In genomic region chr2:230885467-230886130, GRCh38 we compare ENCODE assay signal across 8 cellular contexts. TPM values are rescaled to one million over a fixed set of nuclear protein-coding genes. Genes with fewer than 3 reads are reported as not detected.
DNase-seq lines count a peak whose midpoint lies in the region; ATAC-seq and TF ChIP-seq lines count a peak whose summit lies in the region.

No MANE protein-coding gene starts in this region.

- peaks cover 1 to 8% (median 5%) of the 10 kb centered on the region in 7 donors for H3K9me3 Mint-ChIP-seq in CD14-positive monocyte
- no peaks in the 10 kb centered on the region for H3K9me3 Mint-ChIP-seq in activated naive CD8-positive, alpha-beta T cell treated with anti-CD3 and anti-CD28 coated beads, Interleukin-2, amount 10 ng/mL, durations not matched to agents 7 days and 5 days
- H3K9me3 Mint-ChIP-seq in Caco-2 (ENCODE audit: unreplicated experiment) = no peaks in the 10 kb centered on the region

- DNase-seq in CD14-positive monocyte (ENCODE audit: low spot score) (peak; percentile 39), iris pigment epithelial cell (ENCODE audit: low read depth) (peak; percentile 77), Caco-2 (no peak), PC-9 (no peak)
- no peak for DNase-seq in activated naive CD8-positive, alpha-beta T cell treated with anti-CD3 and anti-CD28 coated beads, Interleukin-2, amount 10 ng/mL, durations not matched to agents 7 days and 5 days

- H3K4me1 Mint-ChIP-seq in CD14-positive monocyte = peaks cover 5% of the 10 kb centered on the region
- H3K4me1 Mint-ChIP-seq in activated naive CD8-positive, alpha-beta T cell treated with anti-CD3 and anti-CD28 coated beads, Interleukin-2, amount 10 ng/mL, durations not matched to agents 7 days and 5 days = peaks cover 13% of the 10 kb centered on the region
- no peaks in the 10 kb centered on the region for H3K4me1 Mint-ChIP-seq in Caco-2 (ENCODE audit: low read depth, unreplicated experiment)

- no peak overlapping the region for H3K27ac ChIP-seq in PC-9

- H3K79me2 ChIP-seq in PC-9 (ENCODE audit: low read depth) = no peaks in the 10 kb centered on the region

- H3K9me2 ChIP-seq in PC-9 (ENCODE audit: insufficient read depth) = no peaks in the 10 kb centered on the region

- H3K4me3 ChIP-seq in Caco-2 (ENCODE audit: low read depth, low read length) = no peak overlapping the region
- no peak overlapping the region for H3K4me3 ChIP-seq in PC-9

- H3F3A ChIP-seq in PC-9 (ENCODE audit: insufficient read depth, low read depth) = no peaks in the 10 kb centered on the region

- no peaks in the 10 kb centered on the region for H3K9me3 ChIP-seq in Caco-2
- no peaks in the 10 kb centered on the region for H3K9me3 ChIP-seq in PC-9 (ENCODE audit: insufficient read depth, low read depth)

- intact Hi-C loops in CD14-positive monocyte (cut with micrococcal nuclease) = no loop called here
- intact Hi-C loops in Caco-2 (cut with micrococcal nuclease; ENCODE audit: unreplicated experiment) = no loop called here
- intact Hi-C loops in PC-9 (cut with micrococcal nuclease; ENCODE audit: unreplicated experiment) = no loop called here

- H4K20me1 ChIP-seq in PC-9 (ENCODE audit: insufficient read depth) = no peaks in the 10 kb centered on the region

- POLR2A ChIA-PET in activated naive CD8-positive, alpha-beta T cell treated with anti-CD3 and anti-CD28 coated beads, Interleukin-2, amount 10 ng/mL, durations not matched to agents 7 days and 5 days (lab: Charles Lee) = interaction anchor here (1.5 kb wide), 1 partner anchor 20 kb away, joined by 4 read pairs; no protein-coding TSS in a partner anchor
- POLR2A ChIA-PET in Caco-2 (lab: Charles Lee) = no interaction called here
- POLR2A ChIA-PET in PC-9 (lab: Charles Lee; ENCODE audit: unreplicated experiment) = interaction anchor here (0.6 kb wide), 1 partner anchor 15 kb away, joined by 4 read pairs; no protein-coding TSS in a partner anchor

- peaks cover 1 to 6% (median 2%) of the 10 kb centered on the region in 3 donors for H3K27me3 Mint-ChIP-seq in CD14-positive monocyte (ENCODE audit: low read depth in 3 of 3)
- peaks cover 4% of the 10 kb centered on the region for H3K27me3 Mint-ChIP-seq in activated naive CD8-positive, alpha-beta T cell treated with anti-CD3 and anti-CD28 coated beads, Interleukin-2, amount 10 ng/mL, durations not matched to agents 7 days and 5 days
- no peaks in the 10 kb centered on the region for H3K27me3 Mint-ChIP-seq in Caco-2 (ENCODE audit: insufficient read depth, unreplicated experiment)

- no peak overlapping the region for H2AFZ ChIP-seq in PC-9

- H3K4me1 ChIP-seq in Caco-2 (no peaks in the 10 kb centered on the region), PC-9 (replicated peaks; ENCODE audit: insufficient read depth) (no peaks in the 10 kb centered on the region)

- no peak for TF ChIP-seq CTCF in CD14-positive monocyte (IDR thresholded peaks at IDR 0.05)
- no peak for TF ChIP-seq CTCF in Caco-2 (IDR thresholded peaks at IDR 0.05; ENCODE audit: insufficient read depth in 1 of 2, low read depth in 1 of 2, low read length in 1 of 2, severe bottlenecking in 1 of 2, unreplicated experiment in 1 of 2)
- TF ChIP-seq CTCF in PC-9 (conservative IDR thresholded peaks at IDR 0.05) = no peak

- H3K27ac Mint-ChIP-seq in CD14-positive monocyte = no peak overlapping the region
- no peak overlapping the region for H3K27ac Mint-ChIP-seq in activated naive CD8-positive, alpha-beta T cell treated with anti-CD3 and anti-CD28 coated beads, Interleukin-2, amount 10 ng/mL, durations not matched to agents 7 days and 5 days
- no peak overlapping the region for H3K27ac Mint-ChIP-seq in Caco-2 (ENCODE audit: unreplicated experiment)

- H3K36me3 Mint-ChIP-seq in CD14-positive monocyte = no peaks in the 10 kb centered on the region
- peaks cover 6% of the 10 kb centered on the region for H3K36me3 Mint-ChIP-seq in activated naive CD8-positive, alpha-beta T cell treated with anti-CD3 and anti-CD28 coated beads, Interleukin-2, amount 10 ng/mL, durations not matched to agents 7 days and 5 days
- no peaks in the 10 kb centered on the region for H3K36me3 Mint-ChIP-seq in Caco-2 (ENCODE audit: insufficient read depth, unreplicated experiment)

- H3K27me3 ChIP-seq in Caco-2 (replicated peaks; ENCODE audit: control insufficient read depth, insufficient read depth, low read length) = no peaks in the 10 kb centered on the region
- no peaks in the 10 kb centered on the region for H3K27me3 ChIP-seq in PC-9 (ENCODE audit: insufficient read depth, low read depth)

- no peak overlapping the region for H3K4me2 ChIP-seq in PC-9

- no TSS peak for BruUV-seq in Caco-2 (replicated peaks; lab: Mats Ljungman, UMichigan)
- no TSS peak for BruUV-seq in PC-9 (replicated peaks; lab: Mats Ljungman, UMichigan)

- no peak overlapping the region for H3K4me3 Mint-ChIP-seq in CD14-positive monocyte
- no peak overlapping the region for H3K4me3 Mint-ChIP-seq in activated naive CD8-positive, alpha-beta T cell treated with anti-CD3 and anti-CD28 coated beads, Interleukin-2, amount 10 ng/mL, durations not matched to agents 7 days and 5 days
- no peak overlapping the region for H3K4me3 Mint-ChIP-seq in Caco-2 (ENCODE audit: unreplicated experiment)

- CTCF ChIA-PET in Caco-2 (lab: Charles Lee) (no interaction called here), PC-9 (lab: Charles Lee) (interaction anchor here (0.6 kb wide), 1 partner anchor 488 kb away, joined by 19 read pairs; no protein-coding TSS in a partner anchor)

- ATAC-seq in HG03354 (IDR thresholded peaks at IDR 0.05; ENCODE audit: poor library complexity, severe bottlenecking, unreplicated experiment) (peak; percentile 61), GM19452 (IDR thresholded peaks at IDR 0.05; ENCODE audit: unreplicated experiment) (no peak), GM19467 (IDR thresholded peaks at IDR 0.05; ENCODE audit: unreplicated experiment) (no peak)
- peak; percentile 67 for ATAC-seq in activated naive CD8-positive, alpha-beta T cell treated with anti-CD3 and anti-CD28 coated beads, Interleukin-2, amount 10 ng/mL, durations not matched to agents 7 days and 5 days (ENCODE audit: low read depth)

- H3K36me3 ChIP-seq in Caco-2 (ENCODE audit: control insufficient read depth, insufficient read depth, low read length) (no peaks in the 10 kb centered on the region), PC-9 (ENCODE audit: low read depth) (no peaks in the 10 kb centered on the region)

RNA-seq across cellular contexts. Expression of gene ITM2C, which starts 20.9 kb away (rescaled TPM):
- polyA plus RNA-seq in CD14-positive monocyte = 1 to 10 TPM; 2.9 to 3.2 TPM
- 100 to 1,000 TPM; 102 to 105 TPM for total RNA-seq in activated naive CD8-positive, alpha-beta T cell treated with anti-CD3 and anti-CD28 coated beads, Interleukin-2, amount 10 ng/mL, durations not matched to agents 7 days and 5 days
- total RNA-seq in Caco-2 (2022) (135 and 136 TPM in 2 replicates), PC-9 (2021) (76.0 and 96.4 TPM in 2 replicates)

RNA-seq across cellular contexts. Expression of gene GPR55, which starts 39.4 kb away (rescaled TPM):
- under 1 TPM in 1 of 2 donors, not detected in 1; 0.11 TPM for polyA plus RNA-seq in CD14-positive monocyte
- 10 to 100 TPM; 18.8 to 21.5 TPM for total RNA-seq in activated naive CD8-positive, alpha-beta T cell treated with anti-CD3 and anti-CD28 coated beads, Interleukin-2, amount 10 ng/mL, durations not matched to agents 7 days and 5 days
- total RNA-seq in Caco-2 (2022) (not detected in 2 replicates), PC-9 (2021) (not detected in 2 replicates)

Comparison
In these comparisons a context has a peak if more than half of its experiments do, and no peak if none do; other contexts are left out.
1. DNase-seq: peak in CD14-positive monocyte (single experiment) and iris pigment epithelial cell (single experiment); none in activated naive CD8-positive, alpha-beta T cell treated with anti-CD3 and anti-CD28 coated beads, Interleukin-2, amount 10 ng/mL, durations not matched to agents 7 days and 5 days (single experiment), Caco-2 (0 of 2) and PC-9 (0 of 2).
2. ATAC-seq: peak in HG03354 (single experiment) and activated naive CD8-positive, alpha-beta T cell treated with anti-CD3 and anti-CD28 coated beads, Interleukin-2, amount 10 ng/mL, durations not matched to agents 7 days and 5 days (single experiment); none in GM19452 (single experiment) and GM19467 (single experiment).
3. RNA of gene GPR55, which starts 39.4 kb away (total RNA-seq): 18.8 to 21.5 TPM in activated naive CD8-positive, alpha-beta T cell treated with anti-CD3 and anti-CD28 coated beads, Interleukin-2, amount 10 ng/mL, durations not matched to agents 7 days and 5 days; not detected in Caco-2 and not detected in PC-9; every median in the first group is over 10 times any median in the second.